10 cellular contexts compared by ENCODE assay signal in the genomic region with DNA sequence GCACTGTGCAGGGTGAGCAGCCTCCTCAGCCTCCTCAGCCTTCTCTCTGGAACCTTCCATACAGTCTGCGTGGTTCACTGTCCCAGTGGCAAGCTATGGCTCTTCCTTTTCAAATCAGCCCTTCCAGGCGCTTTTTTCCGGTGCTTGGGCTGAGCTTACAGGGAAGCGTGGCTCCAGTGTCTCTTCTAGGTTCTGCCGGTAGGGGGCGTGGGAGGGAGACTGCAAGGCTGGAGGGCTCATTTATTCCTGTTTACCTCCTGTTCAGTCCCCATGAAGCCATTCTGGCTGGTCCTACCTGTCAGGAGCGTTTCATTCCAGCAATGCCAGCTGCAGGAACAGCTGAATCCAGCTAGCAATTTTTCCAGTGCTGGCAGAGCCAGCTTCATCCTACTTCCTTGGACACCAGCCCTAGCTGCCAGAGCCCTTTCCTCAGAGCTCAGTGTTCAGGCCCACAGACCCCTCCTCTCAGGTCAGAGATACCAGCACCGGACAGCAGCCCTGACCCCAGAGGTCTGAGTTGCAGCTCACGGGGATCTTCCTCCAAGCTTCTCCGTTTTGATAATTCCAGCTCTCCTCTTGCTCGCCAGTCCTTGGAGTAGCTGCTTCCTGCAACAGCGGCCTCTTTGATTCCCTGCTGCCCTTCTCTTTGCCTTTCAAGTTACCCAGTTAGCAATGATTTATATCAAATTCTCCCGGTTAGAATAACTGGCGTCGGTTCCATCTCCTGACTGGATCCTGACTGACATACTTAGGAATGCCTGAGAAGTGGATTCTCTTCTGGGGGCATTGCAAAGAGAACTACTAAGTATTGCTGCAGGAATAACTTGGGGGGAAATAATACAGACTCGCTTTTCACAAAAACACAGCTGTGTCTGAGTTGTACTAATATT.
DNase-seq lines count a peak whose midpoint lies in the region; ATAC-seq, FAIRE-seq and TF ChIP-seq lines count a peak whose summit lies in the region.
"Had no signal": no experiment of that assay in that cellular context is flagged by ENCODE, and none has a peak within 500 bp of the region (broad histone marks: within the 10 kb centered on the region; RNA-seq: fewer than 3 reads in every experiment).

No MANE protein-coding gene starts in this region.

- no peaks in the 10 kb centered on the region for H3K36me3 Mint-ChIP-seq in nephron progenitor cell (ENCODE audit: low read depth)
- H3K36me3 Mint-ChIP-seq: activated naive CD8-positive, alpha-beta T cell treated with anti-CD3 and anti-CD28 coated beads, Interleukin-2, amount 10 ng/mL, durations not matched to agents 7 days and 5 days had no signal

- H3K27ac Mint-ChIP-seq in nephron progenitor cell = peak overlapping the region; percentile 78
- H3K27ac Mint-ChIP-seq: activated naive CD8-positive, alpha-beta T cell treated with anti-CD3 and anti-CD28 coated beads, Interleukin-2, amount 10 ng/mL, durations not matched to agents 7 days and 5 days had no signal

- BruUV-seq in K562 (replicated peaks; lab: Mats Ljungman, UMichigan) = no TSS peak

- in situ Hi-C loops in K562 (cut with MboI) = no loop called here

- no peak for TF ChIP-seq POLR2A in K562 (conservative IDR thresholded peaks at IDR 0.05)

- no peak overlapping the region for H2AFZ ChIP-seq in K562 (ENCODE audit: low read depth, low read length)

- peaks cover 13% of the 10 kb centered on the region for H3K27me3 Mint-ChIP-seq in nephron progenitor cell (ENCODE audit: low read depth, poor library complexity)

- H3K4me1 ChIP-seq in K562 (replicated peaks in 1 of 2; ENCODE audit: control insufficient read depth in 2 of 2, insufficient read depth in 2 of 2, low read length in 2 of 2) (no peaks in the 10 kb centered on the region), small intestine (ENCODE audit: control insufficient read depth in 2 of 2, insufficient read depth in 1 of 2, low read depth in 1 of 2, low read length in 1 of 2) (no peaks in the 10 kb centered on the region)

- H3K36me3 ChIP-seq in K562 (ENCODE audit: control insufficient read depth, insufficient read depth, low read length) (no peaks in the 10 kb centered on the region), small intestine (ENCODE audit: control insufficient read depth in 2 of 2, insufficient read depth in 2 of 2, low read length in 2 of 2) (no peaks in the 10 kb centered on the region)

- H3K4me1 Mint-ChIP-seq in nephron progenitor cell = peaks cover 37% of the 10 kb centered on the region
- H3K4me1 Mint-ChIP-seq: activated naive CD8-positive, alpha-beta T cell treated with anti-CD3 and anti-CD28 coated beads, Interleukin-2, amount 10 ng/mL, durations not matched to agents 7 days and 5 days had no signal

- H4K20me1 ChIP-seq in K562 (replicated peaks; ENCODE audit: control insufficient read depth, insufficient read depth, low read length) = no peaks in the 10 kb centered on the region

- H3K27ac ChIP-seq in K562 (ENCODE audit: extremely low read depth, low read depth, low read length) (no peak overlapping the region), small intestine (ENCODE audit: low read depth in 1 of 2, low read length in 1 of 2) (no peak overlapping the region)

- no peak overlapping the region for H3K4me2 ChIP-seq in K562 (ENCODE audit: insufficient read depth, low read length)

- 6% methylated on average over 12 of the region's 16 CpGs for WGBS in K562 (ENCODE audit: insufficient coverage, low coverage, missing lambda C conversion rate)
- WGBS in small intestine, 3 donors = 47 to 49% (median 49%) methylated on average over 16 of the region's 16 CpGs

- TF ChIP-seq EP300 in K562 (IDR thresholded peaks at IDR 0.05; ENCODE audit: low read length) = no peak

- no peaks in the 10 kb centered on the region for H3K9me1 ChIP-seq in K562 (ENCODE audit: control insufficient read depth, insufficient read depth, low read length)

- no peaks in the 10 kb centered on the region for H3K9me3 Mint-ChIP-seq in nephron progenitor cell
- H3K9me3 Mint-ChIP-seq: activated naive CD8-positive, alpha-beta T cell treated with anti-CD3 and anti-CD28 coated beads, Interleukin-2, amount 10 ng/mL, durations not matched to agents 7 days and 5 days had no signal

- H3K9ac ChIP-seq in K562 (ENCODE audit: insufficient read depth in 1 of 2, low read depth in 2 of 2, low read length in 2 of 2) = no peak overlapping the region

- DNase-seq in NCI-H82 (lab: John Stamatoyannopoulos, UW) (peak; percentile 38), NCI-H82 treated with DMSO at 0.1 percent for 48 hours (lab: John Stamatoyannopoulos, UW; ENCODE audit: unreplicated experiment) (no peak), K562 (ENCODE audit: extremely low read depth in 1 of 4, low spot score in 3 of 4) (peak; percentile 24 to 36 (median 32)), nephron progenitor cell (peak; percentile 53), small intestine (no peak), NCI-H1417 treated with DMSO at 0.1 percent for 48 hours (lab: John Stamatoyannopoulos, UW) (no peak)
- DNase-seq: activated naive CD8-positive, alpha-beta T cell treated with anti-CD3 and anti-CD28 coated beads, Interleukin-2, amount 10 ng/mL, durations not matched to agents 7 days and 5 days; C1 segment of cervical spinal cord had no signal

- no peak for TF ChIP-seq RAD21 in K562 (CRISPR knock-in tag; conservative IDR thresholded peaks at IDR 0.05 in 1 of 2, IDR thresholded peaks at IDR 0.05 in 1 of 2)

- H3K27me3 ChIP-seq in K562 (ENCODE audit: control insufficient read depth in 2 of 2, insufficient read depth in 2 of 2, low read length in 2 of 2) (peaks cover 3 to 28% of the 10 kb centered on the region in 2 experiments; a peak in 4 of 5 replicates), small intestine (ENCODE audit: control insufficient read depth in 2 of 2, insufficient read depth in 2 of 2, low read length in 2 of 2) (peaks cover 0 to 2% of the 10 kb centered on the region in 2 donors)

- no peak for FAIRE-seq in K562 (lab: Jason Lieb, UNC)
- FAIRE-seq in small intestine (lab: Jason Lieb, UNC) = no peak

- TF ChIP-seq CTCF in LNCAP (IDR thresholded peaks at IDR 0.05) (peak; percentile 56), K562 (IDR thresholded peaks at IDR 0.05 in 2 of 3, conservative IDR thresholded peaks at IDR 0.05 in 1 of 3; ENCODE audit: insufficient read depth in 2 of 3, low read depth in 1 of 3, low read length in 3 of 3) (peak in 2 of 3 experiments; percentile 29 to 57; a peak in 5 of 6 replicates), nephron progenitor cell (IDR thresholded peaks at IDR 0.05) (peak; percentile 51)

- no peaks in the 10 kb centered on the region for H3K9me3 ChIP-seq in K562 (replicated peaks; ENCODE audit: control insufficient read depth, insufficient read depth, low read depth, low read length)
- no peaks in the 10 kb centered on the region for H3K9me3 ChIP-seq in small intestine (ENCODE audit: control insufficient read depth, low read depth)

- no peak overlapping the region for H3K4me3 Mint-ChIP-seq in nephron progenitor cell
- H3K4me3 Mint-ChIP-seq: activated naive CD8-positive, alpha-beta T cell treated with anti-CD3 and anti-CD28 coated beads, Interleukin-2, amount 10 ng/mL, durations not matched to agents 7 days and 5 days had no signal

- no peaks in the 10 kb centered on the region for H3K79me2 ChIP-seq in K562 (ENCODE audit: control insufficient read depth, insufficient read depth, low read length)

- ATAC-seq in K562 = peak; percentile 67; the same call in 2 of the 3 replicates
- no peak for ATAC-seq in HG02678 (IDR thresholded peaks at IDR 0.05; ENCODE audit: unreplicated experiment)

- intact Hi-C loops in K562 (cut with micrococcal nuclease) = no loop called here

- H3K4me3 ChIP-seq in K562 = no peak overlapping the region
- H3K4me3 ChIP-seq in small intestine (ENCODE audit: low read depth in 1 of 2, low read length in 2 of 2) = no peak overlapping the region

- POLR2A ChIA-PET in K562 (lab: Yijun Ruan, JAX) = interaction anchor here (2.7 kb wide), 1 partner anchor 15 kb away, joined by 14 read pairs; no protein-coding TSS in a partner anchor

- CTCF ChIA-PET in K562 (lab: Yijun Ruan, JAX; ENCODE audit: low intra/inter-chr PET ratio) = no interaction called here

TF ChIP-seq in K562, 482 proteins besides CTCF, POLR2A, EP300 and RAD21:
- TF ChIP-seq SRF (CRISPR knock-in tag; IDR thresholded peaks at IDR 0.05) = no peak
- TF ChIP-seq ZNF311 (CRISPR knock-in tag; IDR thresholded peaks at IDR 0.05) = no peak
- TF ChIP-seq, protein P1, sequence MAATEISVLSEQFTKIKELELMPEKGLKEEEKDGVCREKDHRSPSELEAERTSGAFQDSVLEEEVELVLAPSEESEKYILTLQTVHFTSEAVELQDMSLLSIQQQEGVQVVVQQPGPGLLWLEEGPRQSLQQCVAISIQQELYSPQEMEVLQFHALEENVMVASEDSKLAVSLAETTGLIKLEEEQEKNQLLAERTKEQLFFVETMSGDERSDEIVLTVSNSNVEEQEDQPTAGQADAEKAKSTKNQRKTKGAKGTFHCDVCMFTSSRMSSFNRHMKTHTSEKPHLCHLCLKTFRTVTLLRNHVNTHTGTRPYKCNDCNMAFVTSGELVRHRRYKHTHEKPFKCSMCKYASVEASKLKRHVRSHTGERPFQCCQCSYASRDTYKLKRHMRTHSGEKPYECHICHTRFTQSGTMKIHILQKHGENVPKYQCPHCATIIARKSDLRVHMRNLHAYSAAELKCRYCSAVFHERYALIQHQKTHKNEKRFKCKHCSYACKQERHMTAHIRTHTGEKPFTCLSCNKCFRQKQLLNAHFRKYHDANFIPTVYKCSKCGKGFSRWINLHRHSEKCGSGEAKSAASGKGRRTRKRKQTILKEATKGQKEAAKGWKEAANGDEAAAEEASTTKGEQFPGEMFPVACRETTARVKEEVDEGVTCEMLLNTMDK (IDR thresholded peaks at IDR 0.05; ENCODE audit: borderline replicate concordance, insufficient read depth, low read depth, low read length, poor library complexity, severe bottlenecking) = peak; percentile 19

Comparison
In these comparisons a context has a peak if more than half of its experiments do, and no peak if none do; other contexts are left out.
1. DNase-seq: peak in NCI-H82 (single experiment), K562 (4 of 4) and nephron progenitor cell (single experiment); none in NCI-H82 treated with DMSO at 0.1 percent for 48 hours (single experiment), small intestine (single experiment) and NCI-H1417 treated with DMSO at 0.1 percent for 48 hours (single experiment).
2. Peak in every context shown above with its lines, with median percentiles within 50 percentile points of each other: CTCF ChIP-seq.